ENCODE assay signal across 8 cellular contexts in genomic region chr12:121781751-121782615, GRCh38. TPM values are rescaled to one million over a fixed set of nuclear protein-coding genes. Genes with fewer than 3 reads are reported as not detected.
A peak's percentile ranks its signal among the peaks of the same experiment; 100 is the strongest.
DNase-seq lines count a peak whose midpoint lies in the region; ATAC-seq and TF ChIP-seq lines count a peak whose summit lies in the region.

No MANE protein-coding gene starts in this region.

- peak overlapping the region; percentile 67; the same call in 1 of the 2 replicates for H3K27ac Mint-ChIP-seq in GM23338
- H3K27ac Mint-ChIP-seq in natural killer cell = peak overlapping the region; percentile 100

- H3K4me1 Mint-ChIP-seq in GM23338 = peaks cover 14% of the 10 kb centered on the region
- peaks cover 46 to 62% of the 10 kb centered on the region in 2 donors for H3K4me1 Mint-ChIP-seq in natural killer cell

- intact Hi-C loops in Panc1 (cut with micrococcal nuclease; ENCODE audit: unreplicated experiment) = no loop called here
- intact Hi-C loops in natural killer cell (cut with micrococcal nuclease) = loop anchor here (1.0 kb wide), 1 partner anchor 8 kb away; no protein-coding TSS in a partner anchor

- BruUV-seq in Panc1 (replicated peaks; lab: Mats Ljungman, UMichigan) = no TSS peak

- H2AFZ ChIP-seq in GM23338 = no peak overlapping the region

- peak; percentile 68 for DNase-seq in ELF-1 (ENCODE audit: low read depth, low spot score)
- no peak for DNase-seq in GM23338 (ENCODE audit: low spot score)
- DNase-seq in Panc1 (ENCODE audit: low read depth, low spot score) = no peak
- DNase-seq in caudate nucleus (lab: John Stamatoyannopoulos, UW) = peak in 27 of 61 donors; percentile 10 to 78 (median 38)
- peak; percentile 55 for DNase-seq in natural killer cell
- no peak for DNase-seq in AG08395 (ENCODE audit: low spot score)
- DNase-seq in NCI-H1092 (lab: John Stamatoyannopoulos, UW) = no peak
- no peak for DNase-seq in H4 (ENCODE audit: low spot score)

- in situ Hi-C loops in Panc1 (cut with HindIII; ENCODE audit: low pct_unique_long_range_greater_than_20kb, low sequenced_read_pairs) = no loop called here

- H3K36me3 Mint-ChIP-seq in GM23338 (ENCODE audit: low read depth) (peaks cover 18% of the 10 kb centered on the region), natural killer cell (no peaks in the 10 kb centered on the region)

- H3K27me3 Mint-ChIP-seq in GM23338 (ENCODE audit: insufficient read depth, low read depth, poor library complexity) = peaks cover 28% of the 10 kb centered on the region
- no peaks in the 10 kb centered on the region for H3K27me3 Mint-ChIP-seq in natural killer cell (ENCODE audit: low read depth in 2 of 2)

- H3K27me3 ChIP-seq in GM23338 (ENCODE audit: insufficient read depth) (no peaks in the 10 kb centered on the region), Panc1 (ENCODE audit: control insufficient read depth, insufficient read depth, low read length) (no peaks in the 10 kb centered on the region)

- H3K4me3 ChIP-seq in GM23338 (no peak overlapping the region), Panc1 (ENCODE audit: low read depth in 2 of 2, low read length in 2 of 2) (0 out of 4 replicates have a peak overlapping the region, but pooled peaks of 1 of the 2 experiments have one; percentile 14)

- H3K27ac ChIP-seq in GM23338 (ENCODE audit: low read depth) (peak overlapping the region; percentile 76; the same call in 1 of the 2 replicates), Panc1 (ENCODE audit: low read length) (peak overlapping the region; percentile 73), caudate nucleus (ENCODE audit: low read depth, low read length) (peak overlapping the region; percentile 2)

- no peaks in the 10 kb centered on the region for H3K9me3 Mint-ChIP-seq in GM23338
- no peaks in the 10 kb centered on the region for H3K9me3 Mint-ChIP-seq in natural killer cell

- H3K4me2 ChIP-seq in GM23338 = no peak overlapping the region

- ATAC-seq in GM23338 (peak; percentile 21), Panc1 (no peak), natural killer cell (peak; percentile 62 to 71 (median 62))

- CTCF ChIA-PET in Panc1 (lab: Charles Lee) = interaction anchor here (0.6 to 2.9 kb wide), 4 partner anchors 12 to 91 kb away, joined by 3 to 18 read pairs (median 3); partner anchors contain the start of gene RHOF

- POLR2A ChIA-PET in Panc1 (lab: Charles Lee) = interaction anchor here (0.6 to 0.7 kb wide), 2 partner anchors 14 to 84 kb away, joined by 3 to 8 read pairs; no protein-coding TSS in a partner anchor

- H3K36me3 ChIP-seq in GM23338 (ENCODE audit: insufficient read depth) (0 out of 2 replicates have a peak, but pooled peaks cover 5% of the 10 kb centered on the region), Panc1 (ENCODE audit: control insufficient read depth, insufficient read depth, low read length) (peaks cover 4% of the 10 kb centered on the region)

- H3K4me1 ChIP-seq in GM23338 (ENCODE audit: insufficient read depth) (peaks cover 11% of the 10 kb centered on the region), Panc1 (ENCODE audit: control insufficient read depth, insufficient read depth, low read length) (peaks cover 40% of the 10 kb centered on the region)

- no peaks in the 10 kb centered on the region for H3K9me2 ChIP-seq in GM23338 (ENCODE audit: insufficient read depth)

- H3F3A ChIP-seq in GM23338 (replicated peaks; ENCODE audit: low read depth) = peaks cover 17% of the 10 kb centered on the region; the same call in 1 of the 2 replicates

- H3K9me3 ChIP-seq in Panc1 (ENCODE audit: control insufficient read depth, insufficient read depth, low read depth, low read length) = no peaks in the 10 kb centered on the region

- H3K4me3 Mint-ChIP-seq in GM23338 = no peak overlapping the region; the same call in 2 of the 3 replicates
- H3K4me3 Mint-ChIP-seq in natural killer cell = peak overlapping the region; percentile 78

- no peaks in the 10 kb centered on the region for H3K79me2 ChIP-seq in GM23338 (replicated peaks; ENCODE audit: insufficient read depth)

- H4K20me1 ChIP-seq in GM23338 (replicated peaks; ENCODE audit: insufficient read depth) = peaks cover 40% of the 10 kb centered on the region

- TF ChIP-seq CTCF in GM23338 (conservative IDR thresholded peaks at IDR 0.05; ENCODE audit: low read depth in 2 of 2) = no peak
- TF ChIP-seq CTCF in Panc1 (IDR thresholded peaks at IDR 0.05) = no peak
- TF ChIP-seq CTCF in natural killer cell (IDR thresholded peaks at IDR 0.05) = no peak

TF ChIP-seq in GM23338, 12 proteins besides CTCF, POLR2A, EP300 and RAD21:
- 0 out of 2 replicates have a peak, but pooled peaks have one; percentile 14 for TF ChIP-seq POLR2AphosphoS5 (IDR thresholded peaks at IDR 0.05; ENCODE audit: low read depth)
- TF ChIP-seq ZNF114 (CRISPR knock-in tag; IDR thresholded peaks at IDR 0.05) = no peak

RNA-seq across cellular contexts. Expression of gene RHOF, which starts 11.5 kb away (rescaled TPM):
- 31.9 and 53.4 TPM in 2 replicates for total RNA-seq in GM23338 (2014; rRNA removed; shearing (Covaris generic))
- polyA plus RNA-seq in GM23338 (2016; fragmentation: Nextera tagmentation; extraction: Ambion mirVana) = 8.7 and 10.5 TPM in 2 replicates
- total RNA-seq in Panc1 (2021; ENCODE audit: unreplicated experiment) (71.8 TPM), natural killer cell (100 to 1,000 TPM; 146 to 201 (median 177) TPM)
- polyA plus RNA-seq in Panc1 (2012; ENCODE audit: insufficient read length) = 81.8 TPM
- total RNA-seq in H4 (2014; rRNA removed; shearing (Covaris generic)) = 0.99 and 3.3 TPM in 2 replicates

RNA-seq across cellular contexts. Expression of gene SETD1B, which starts 21.8 kb away (rescaled TPM):
- 8.7 and 8.9 TPM in 2 replicates for total RNA-seq in GM23338 (2014; rRNA removed; shearing (Covaris generic))
- 3.1 and 3.4 TPM in 2 replicates for polyA plus RNA-seq in GM23338 (2016; fragmentation: Nextera tagmentation; extraction: Ambion mirVana)
- 31.2 TPM for total RNA-seq in Panc1 (2021; ENCODE audit: unreplicated experiment)
- 24.0 TPM for polyA plus RNA-seq in Panc1 (2012; ENCODE audit: insufficient read length)
- 10 to 100 TPM; 55.1 to 57.5 (median 56.2) TPM for total RNA-seq in natural killer cell
- 1.2 and 2.1 TPM in 2 replicates for total RNA-seq in H4 (2014; rRNA removed; shearing (Covaris generic))

Comparison
In these comparisons a context has a peak if more than half of its experiments do, and no peak if none do; other contexts are left out.
1. DNase-seq: peak in ELF-1 (single experiment) and natural killer cell (single experiment); none in GM23338 (single experiment), Panc1 (single experiment), AG08395 (single experiment), NCI-H1092 (single experiment) and H4 (single experiment).
2. H3K27ac ChIP-seq: peak in every context shown above with its lines; median percentile 76 in GM23338; 73 in Panc1; 2 in caudate nucleus.